In the genomic region with DNA sequence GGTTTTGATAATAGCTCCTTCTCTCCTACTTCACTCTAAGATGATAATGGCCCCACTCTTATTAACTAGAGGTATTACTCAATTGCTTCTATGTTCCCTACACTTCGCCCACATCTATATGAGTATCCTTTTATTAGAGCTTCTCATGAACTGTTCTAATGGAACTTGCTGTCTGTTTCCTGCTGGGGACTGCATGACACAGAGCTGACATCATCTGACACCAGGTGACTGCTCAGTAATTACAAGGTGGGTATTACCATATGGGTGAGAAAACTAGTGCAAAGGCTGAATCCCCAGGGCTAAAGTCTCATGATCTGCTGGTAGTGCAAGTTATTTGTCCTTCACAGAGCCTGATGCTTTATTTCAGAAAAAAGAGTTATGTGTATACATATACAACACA, we compare ENCODE assay signal across 15 cellular contexts.
DNase-seq lines count a peak whose midpoint lies in the region; ATAC-seq and TF ChIP-seq lines count a peak whose summit lies in the region.
"Had no signal": no experiment of that assay in that cellular context is flagged by ENCODE, and none has a peak within 500 bp of the region (broad histone marks: within the 10 kb centered on the region; RNA-seq: fewer than 3 reads in every experiment).

No MANE protein-coding gene starts in this region.

- no peak overlapping the region for H2AK5ac ChIP-seq in mesendoderm (ENCODE audit: low read length)

- H2BK15ac ChIP-seq in mesendoderm (replicated peaks; ENCODE audit: low read depth): no peak overlapping the region

- no peak overlapping the region for H4K5ac ChIP-seq in mesendoderm (ENCODE audit: low read length)

- DNase-seq in A172 (ENCODE audit: low spot score) (peak; percentile 4), HT1080 (ENCODE audit: low read depth) (peak; percentile 0), SK-MEL-5 (ENCODE audit: low read depth, low spot score) (peak; percentile 40), mesendoderm (peak; percentile 54), upper lobe of right lung (no peak), LoVo (ENCODE audit: low spot score) (no peak)
- DNase-seq: CD8-positive, alpha-beta memory T cell; DND-41; H9; NCI-H1092 treated with DMSO at 0.1 percent for 48 hours; NCI-H2081; NCI-H510A treated with DMSO at 0.1 percent for 48 hours had no signal

- H3K27ac ChIP-seq in mesendoderm (ENCODE audit: low read depth, low read length) (no peak overlapping the region), upper lobe of right lung (no peak overlapping the region)
- H3K27ac ChIP-seq: BLaER1 treated with 17β-estradiol and CSF1 and Interleukin-3, amounts not matched to agents 10 nM and 100 nM; SJSA1 had no signal

- H3K9me3 ChIP-seq in upper lobe of right lung: no peaks in the 10 kb centered on the region
- H3K9me3 ChIP-seq: BLaER1 treated with 17β-estradiol and CSF1 and Interleukin-3, amounts not matched to agents 10 nM and 100 nM; SJSA1 had no signal

- H3K4me2 ChIP-seq in mesendoderm (ENCODE audit: low read length): no peak overlapping the region
- H3K4me2 ChIP-seq: BLaER1 treated with 17β-estradiol and CSF1 and Interleukin-3, amounts not matched to agents 10 nM and 100 nM had no signal

- H3K18ac ChIP-seq in mesendoderm (ENCODE audit: low read length): no peak overlapping the region

- no peak overlapping the region for H2BK5ac ChIP-seq in mesendoderm (ENCODE audit: low read length)

- no peak for TF ChIP-seq CTCF in upper lobe of right lung (IDR thresholded peaks at IDR 0.05)

- no peaks in the 10 kb centered on the region for H3K79me2 ChIP-seq in mesendoderm (ENCODE audit: control insufficient read depth, insufficient read depth, low read length)

- H3K4ac ChIP-seq in mesendoderm (ENCODE audit: low read depth, low read length): no peak overlapping the region

- no peaks in the 10 kb centered on the region for H3K79me1 ChIP-seq in mesendoderm (ENCODE audit: low read length)

- H3K9ac ChIP-seq in mesendoderm (ENCODE audit: low read length): no peak overlapping the region
- H3K9ac ChIP-seq: BLaER1 treated with 17β-estradiol and CSF1 and Interleukin-3, amounts not matched to agents 10 nM and 100 nM had no signal

- no peak for ATAC-seq in GM18511 (IDR thresholded peaks at IDR 0.05; ENCODE audit: unreplicated experiment)
- no peak for ATAC-seq in upper lobe of right lung

- H3K36me3 ChIP-seq in mesendoderm (ENCODE audit: control insufficient read depth, insufficient read depth, low read length) (no peaks in the 10 kb centered on the region), upper lobe of right lung (no peaks in the 10 kb centered on the region)
- H3K36me3 ChIP-seq: BLaER1 treated with 17β-estradiol and CSF1 and Interleukin-3, amounts not matched to agents 10 nM and 100 nM; SJSA1 had no signal

- in situ Hi-C loops in SK-MEL-5 (cut with HindIII; ENCODE audit: low pct_unique_long_range_greater_than_20kb, low sequenced_read_pairs): no loop called here

- no peaks in the 10 kb centered on the region for H3K4me1 ChIP-seq in mesendoderm (ENCODE audit: control insufficient read depth, low read depth, low read length)
- no peaks in the 10 kb centered on the region for H3K4me1 ChIP-seq in upper lobe of right lung
- H3K4me1 ChIP-seq: BLaER1 treated with 17β-estradiol and CSF1 and Interleukin-3, amounts not matched to agents 10 nM and 100 nM; SJSA1 had no signal

- no peak overlapping the region for H3K56ac ChIP-seq in mesendoderm (ENCODE audit: low read length)

- H3K27me3 ChIP-seq in mesendoderm (ENCODE audit: insufficient read depth, low read length, poor library complexity) (no peaks in the 10 kb centered on the region), upper lobe of right lung (no peaks in the 10 kb centered on the region)
- H3K27me3 ChIP-seq: BLaER1 treated with 17β-estradiol and CSF1 and Interleukin-3, amounts not matched to agents 10 nM and 100 nM; SJSA1 had no signal

- no peak overlapping the region for H4K8ac ChIP-seq in mesendoderm (ENCODE audit: low read depth, low read length)

- H2BK120ac ChIP-seq in mesendoderm (ENCODE audit: low read depth, low read length): no peak overlapping the region

- no peak overlapping the region for H3K23ac ChIP-seq in mesendoderm (ENCODE audit: low read length)

- no peak overlapping the region for H3K4me3 ChIP-seq in mesendoderm (ENCODE audit: low read length)
- no peak overlapping the region for H3K4me3 ChIP-seq in upper lobe of right lung
- H3K4me3 ChIP-seq: BLaER1 treated with 17β-estradiol and CSF1 and Interleukin-3, amounts not matched to agents 10 nM and 100 nM; SJSA1 had no signal

- intact Hi-C loops in upper lobe of right lung (cut with DNase I): no loop called here

- no CpG with 5 or more reads among the region's 1 CpG for WGBS in mesendoderm (ENCODE audit: extremely low coverage, insufficient coverage, low lambda C conversion rate)

Comparison
In these comparisons a context has a peak if more than half of its experiments do, and no peak if none do; other contexts are left out.
1. DNase-seq: peak in A172 (single experiment), HT1080 (single experiment), SK-MEL-5 (single experiment) and mesendoderm (single experiment); none in upper lobe of right lung (single experiment) and LoVo (single experiment).